8 cellular contexts compared by ENCODE assay signal in genomic region chr16:81036751-81037350, GRCh38. TPM values are rescaled to one million over a fixed set of nuclear protein-coding genes. Genes with fewer than 3 reads are reported as not detected.
DNase-seq lines count a peak whose midpoint lies in the region; ATAC-seq and TF ChIP-seq lines count a peak whose summit lies in the region.

No MANE protein-coding gene starts in this region.

- whole genome bisulfite sequencing in GM23248 (ENCODE audit: low coverage in 1 of 2, low lambda C conversion rate in 2 of 2, missing lambda C conversion rate in 2 of 2), 2 experiments, result 4 to 8% methylated on average over 10 of the region's 10 CpGs

- ATAC-seq in HG02610 (IDR thresholded peaks at IDR 0.05; ENCODE audit: unreplicated experiment), result no peak
- no peak for ATAC-seq in GM21360 (IDR thresholded peaks at IDR 0.05; ENCODE audit: unreplicated experiment)
- ATAC-seq in GM21381 (IDR thresholded peaks at IDR 0.05; ENCODE audit: unreplicated experiment), result no peak

- H3K27ac ChIP-seq in GM23248, result peak overlapping the region; percentile 54
- no peak overlapping the region for H3K27ac ChIP-seq in SK-N-MC

- H3K9me3 ChIP-seq in GM23248 (ENCODE audit: low read depth) (no peaks in the 10 kb centered on the region), SK-N-MC (ENCODE audit: low read depth, low read length) (no peaks in the 10 kb centered on the region)

- H3K4me1 Mint-ChIP-seq in progenitor cell of endocrine pancreas (ENCODE audit: low read depth), result peaks cover 19% of the 10 kb centered on the region

- H3F3A ChIP-seq in GM23248 (ENCODE audit: insufficient read depth), result no peaks in the 10 kb centered on the region

- H3K36me3 ChIP-seq in GM23248 (ENCODE audit: low read depth) (0 out of 2 replicates have a peak, but pooled peaks cover 7% of the 10 kb centered on the region), SK-N-MC (ENCODE audit: insufficient read depth, low read length) (no peaks in the 10 kb centered on the region)

- no peaks in the 10 kb centered on the region for H3K9me3 Mint-ChIP-seq in progenitor cell of endocrine pancreas (ENCODE audit: low read depth)

- TF ChIP-seq CTCF in fibroblast of mammary gland (conservative IDR thresholded peaks at IDR 0.05; ENCODE audit: control insufficient read depth, insufficient read depth, low read depth, low read length), result no peak
- TF ChIP-seq CTCF in progenitor cell of endocrine pancreas (IDR thresholded peaks at IDR 0.05; ENCODE audit: unreplicated experiment), result no peak

- H2AFZ ChIP-seq in GM23248, result peak overlapping the region; percentile 78

- no peaks in the 10 kb centered on the region for H4K20me1 ChIP-seq in GM23248 (ENCODE audit: insufficient read depth)

- H3K9me2 ChIP-seq in GM23248 (ENCODE audit: insufficient read depth), result no peaks in the 10 kb centered on the region

- in situ Hi-C loops in GM23248 (cut with MboI), result loop anchor here (25.0 kb wide), 1 partner anchor 700 kb away; no protein-coding TSS in a partner anchor

- H3K27ac Mint-ChIP-seq in progenitor cell of endocrine pancreas, result peak overlapping the region; percentile 78

- H3K27me3 ChIP-seq in GM23248 (replicated peaks; ENCODE audit: insufficient read depth), result no peaks in the 10 kb centered on the region

- peak overlapping the region; percentile 86 for H3K4me3 Mint-ChIP-seq in progenitor cell of endocrine pancreas (ENCODE audit: low read depth)

- H3K4me1 ChIP-seq in GM23248 (ENCODE audit: insufficient read depth), result peaks cover 10% of the 10 kb centered on the region; the same call in 1 of the 2 replicates

- H3K27me3 Mint-ChIP-seq in progenitor cell of endocrine pancreas, result no peaks in the 10 kb centered on the region

- peak overlapping the region; percentile 82 for H3K4me2 ChIP-seq in GM23248 (ENCODE audit: unreplicated experiment)

- H3K79me2 ChIP-seq in GM23248 (ENCODE audit: insufficient read depth), result peaks cover 49% of the 10 kb centered on the region

- DNase-seq in GM23248 (peak; percentile 66), SK-N-MC (ENCODE audit: low read depth, low spot score) (no peak), fibroblast of mammary gland (ENCODE audit: low read depth) (peak; percentile 24), progenitor cell of endocrine pancreas (ENCODE audit: low spot score, unreplicated experiment) (no peak), cerebellum (ENCODE audit: low spot score) (no peak)

- H3K9ac ChIP-seq in GM23248, result peak overlapping the region; percentile 82
- peak overlapping the region; percentile 65 for H3K9ac ChIP-seq in SK-N-MC (ENCODE audit: insufficient read length)

- H3K36me3 Mint-ChIP-seq in progenitor cell of endocrine pancreas (ENCODE audit: insufficient read depth), result peaks cover 16% of the 10 kb centered on the region

- peak overlapping the region; percentile 78 for H3K4me3 ChIP-seq in GM23248
- H3K4me3 ChIP-seq in SK-N-MC, result peak overlapping the region; percentile 76
- peak overlapping the region; percentile 65 for H3K4me3 ChIP-seq in fibroblast of mammary gland (ENCODE audit: control insufficient read depth, low read depth, low read length)

RNA-seq across cellular contexts. Expression of gene ATMIN, which starts 1.2 kb away (rescaled TPM):
- 41.7 and 44.4 TPM in 2 replicates for total RNA-seq in GM23248 (2014; rRNA removed; shearing (Covaris generic))
- 9.8 and 13.2 TPM in 2 replicates for polyA plus RNA-seq in GM23248 (2016; fragmentation: Nextera tagmentation; extraction: Ambion mirVana)
- 47.1 and 50.1 TPM in 2 replicates for total RNA-seq in progenitor cell of endocrine pancreas
- 47.4 TPM for total RNA-seq in cerebellum

RNA-seq across cellular contexts. Expression of gene CENPN, which starts 29.8 kb away (rescaled TPM):
- total RNA-seq in GM23248 (2014; rRNA removed; shearing (Covaris generic)), result 28.3 and 29.2 TPM in 2 replicates
- polyA plus RNA-seq in GM23248 (2016; fragmentation: Nextera tagmentation; extraction: Ambion mirVana), result 29.0 and 33.7 TPM in 2 replicates
- total RNA-seq in progenitor cell of endocrine pancreas (25.8 and 27.4 TPM in 2 replicates), cerebellum (14.2 TPM)

RNA-seq across cellular contexts. Expression of gene CMC2, which starts 30.2 kb away (rescaled TPM):
- 49.4 and 64.4 TPM in 2 replicates for total RNA-seq in GM23248 (2014; rRNA removed; shearing (Covaris generic))
- polyA plus RNA-seq in GM23248 (2016; fragmentation: Nextera tagmentation; extraction: Ambion mirVana), result 117 and 126 TPM in 2 replicates
- total RNA-seq in progenitor cell of endocrine pancreas (56.5 and 58.5 TPM in 2 replicates), cerebellum (39.0 TPM)

RNA-seq across cellular contexts. Expression of gene C16orf46, which starts 40.2 kb away (rescaled TPM):
- 1.3 TPM in 1 of 2 replicates, not detected in the other for total RNA-seq in GM23248 (2014; rRNA removed; shearing (Covaris generic))
- polyA plus RNA-seq in GM23248 (2016; fragmentation: Nextera tagmentation; extraction: Ambion mirVana), result 0.16 and 0.79 TPM in 2 replicates
- total RNA-seq in progenitor cell of endocrine pancreas (2.9 and 3.8 TPM in 2 replicates), cerebellum (2.0 TPM)

RNA-seq across cellular contexts. Expression of gene GCSH, which starts 59.3 kb away (rescaled TPM):
- total RNA-seq in GM23248 (2014; rRNA removed; shearing (Covaris generic)), result 16.4 and 26.3 TPM in 2 replicates
- 55.1 and 57.0 TPM in 2 replicates for polyA plus RNA-seq in GM23248 (2016; fragmentation: Nextera tagmentation; extraction: Ambion mirVana)
- total RNA-seq in progenitor cell of endocrine pancreas (57.0 and 58.9 TPM in 2 replicates), cerebellum (23.2 TPM)

Comparison
In these comparisons a context has a peak if more than half of its experiments do, and no peak if none do; other contexts are left out.
1. DNase-seq: peak in GM23248 (single experiment) and fibroblast of mammary gland (single experiment); none in SK-N-MC (single experiment), progenitor cell of endocrine pancreas (single experiment) and cerebellum (single experiment).
2. Peak in every context shown above with its lines, with median percentiles within 50 percentile points of each other: H3K4me3 ChIP-seq.